In genomic region chr6:166584813-166585429, GRCh38 we compare ENCODE assay signal across 19 cellular contexts. TPM values are rescaled to one million over a fixed set of nuclear protein-coding genes. Genes with fewer than 3 reads are reported as not detected.
A peak's percentile ranks its signal among the peaks of the same experiment; 100 is the strongest.
DNase-seq lines count a peak whose midpoint lies in the region; ATAC-seq, FAIRE-seq and TF ChIP-seq lines count a peak whose summit lies in the region.
"Had no signal": no experiment of that assay in that cellular context is flagged by ENCODE, and none has a peak within 500 bp of the region (broad histone marks: within the 10 kb centered on the region; RNA-seq: fewer than 3 reads in every experiment).

No MANE protein-coding gene starts in this region.

- H3K36me3 ChIP-seq in K562 (ENCODE audit: control insufficient read depth, insufficient read depth, low read length): no peaks in the 10 kb centered on the region
- H3K36me3 ChIP-seq in osteoblast (ENCODE audit: insufficient read depth, low read length): no peaks in the 10 kb centered on the region
- H3K36me3 ChIP-seq: SJCRH30 had no signal

- H3K27ac ChIP-seq in K562 (ENCODE audit: extremely low read depth, low read depth, low read length): no peak overlapping the region
- H3K27ac ChIP-seq in osteoblast (ENCODE audit: low read depth, low read length): peak overlapping the region; percentile 13
- H3K27ac ChIP-seq: A549, SJCRH30 had no signal

- no peak overlapping the region for H3K4me2 ChIP-seq in K562 (ENCODE audit: insufficient read depth, low read length)
- no peak overlapping the region for H3K4me2 ChIP-seq in osteoblast (ENCODE audit: insufficient read depth, low read length)
- H3K4me2 ChIP-seq: A549 had no signal

- H3K9ac ChIP-seq in K562 (ENCODE audit: insufficient read depth in 1 of 2, low read depth in 2 of 2, low read length in 2 of 2): no peak overlapping the region

- no peak for FAIRE-seq in K562 (lab: Jason Lieb, UNC)
- FAIRE-seq: A549, GM12878, GM18507 had no signal

- intact Hi-C loops in K562 (cut with micrococcal nuclease): no loop called here

- H3K9me1 ChIP-seq in K562 (ENCODE audit: control insufficient read depth, insufficient read depth, low read length): no peaks in the 10 kb centered on the region

- H3K27me3 ChIP-seq in K562 (ENCODE audit: control insufficient read depth in 2 of 2, insufficient read depth in 2 of 2, low read length in 2 of 2) (peaks cover 13 to 25% of the 10 kb centered on the region in 2 experiments; a peak in 3 of 5 replicates), osteoblast (ENCODE audit: insufficient read depth, low read length) (no peaks in the 10 kb centered on the region)
- H3K27me3 ChIP-seq: SJCRH30 had no signal

- no peak for TF ChIP-seq RAD21 in K562 (CRISPR knock-in tag; conservative IDR thresholded peaks at IDR 0.05 in 1 of 2, IDR thresholded peaks at IDR 0.05 in 1 of 2)

- H3K79me2 ChIP-seq in K562 (ENCODE audit: control insufficient read depth, insufficient read depth, low read length): no peaks in the 10 kb centered on the region
- H3K79me2 ChIP-seq in osteoblast (ENCODE audit: insufficient read depth, low read length): peaks cover 70% of the 10 kb centered on the region

- H2AFZ ChIP-seq in K562 (ENCODE audit: low read depth, low read length) (no peak overlapping the region), osteoblast (ENCODE audit: low read length) (no peak overlapping the region)

- POLR2A ChIA-PET in K562 (lab: Yijun Ruan, JAX): interaction anchor here (0.9 to 2.3 kb wide), 2 partner anchors 11 to 27 kb away, joined by 3 to 11 read pairs; no protein-coding TSS in a partner anchor

- BruUV-seq in K562 (replicated peaks; lab: Mats Ljungman, UMichigan): no TSS peak

- TF ChIP-seq EP300 in K562 (IDR thresholded peaks at IDR 0.05; ENCODE audit: low read length): no peak

- H3K4me3 ChIP-seq in AG10803 (ENCODE audit: low read length) (0 out of 2 replicates have a peak overlapping the region, but pooled peaks have one; percentile 0), HFF-Myc (replicated peaks; ENCODE audit: low read depth, low read length) (no peak overlapping the region), K562 (no peak overlapping the region), osteoblast (ENCODE audit: insufficient read depth, low read length) (no peak overlapping the region)
- H3K4me3 ChIP-seq: A549, GM12878, SJCRH30 had no signal

- peaks cover 3% of the 10 kb centered on the region; the same call in 1 of the 2 replicates for H4K20me1 ChIP-seq in K562 (replicated peaks; ENCODE audit: control insufficient read depth, insufficient read depth, low read length)
- H4K20me1 ChIP-seq in osteoblast (ENCODE audit: insufficient read depth, low read length): peaks cover 6% of the 10 kb centered on the region

- in situ Hi-C loops in K562 (cut with MboI): no loop called here

- H3K4me1 ChIP-seq in K562 (replicated peaks in 1 of 2; ENCODE audit: control insufficient read depth in 2 of 2, insufficient read depth in 2 of 2, low read length in 2 of 2) (no peaks in the 10 kb centered on the region), osteoblast (ENCODE audit: insufficient read depth, low read length) (peaks cover 25% of the 10 kb centered on the region)
- H3K4me1 ChIP-seq: A549 had no signal

- CTCF ChIA-PET in K562 (lab: Yijun Ruan, JAX; ENCODE audit: low intra/inter-chr PET ratio): no interaction called here

- ATAC-seq in K562: no peak
- no peak for ATAC-seq in HG02678 (IDR thresholded peaks at IDR 0.05; ENCODE audit: unreplicated experiment)
- ATAC-seq: A549, GM12878, PC-3 had no signal

- H3K9me3 ChIP-seq in K562 (replicated peaks; ENCODE audit: control insufficient read depth, insufficient read depth, low read depth, low read length) (no peaks in the 10 kb centered on the region), osteoblast (ENCODE audit: low read depth, low read length) (no peaks in the 10 kb centered on the region)
- H3K9me3 ChIP-seq: A549, SJCRH30 had no signal

- no peak for TF ChIP-seq POLR2A in K562 (conservative IDR thresholded peaks at IDR 0.05)

- WGBS in K562 (ENCODE audit: insufficient coverage, low coverage, missing lambda C conversion rate): under 1% methylated on average over 12 of the region's 12 CpGs

- DNase-seq in AG10803 (ENCODE audit: low read depth): peak; percentile 86
- peak; percentile 51 for DNase-seq in HFF-Myc (ENCODE audit: extremely low read depth, low read depth)
- DNase-seq in K562 (ENCODE audit: extremely low read depth in 1 of 4, low spot score in 3 of 4): no peak
- no peak for DNase-seq in osteoblast (ENCODE audit: insufficient read length, low spot score, missing footprints)
- DNase-seq in retina: no peak
- no peak for DNase-seq in stimulated activated naive CD4-positive, alpha-beta T cell (lab: John Stamatoyannopoulos, UW)
- DNase-seq: Calu3; CD4-positive, alpha-beta memory T cell; DMS79 treated with DMSO at 0.1 percent for 48 hours; NCI-H187; NCI-H345; NCI-H526 treated with DMSO at 0.1 percent for 48 hours; PC-3; SJCRH30; SW 1271 had no signal

- TF ChIP-seq CTCF in AG10803 (conservative IDR thresholded peaks at IDR 0.05; ENCODE audit: low read length): no peak
- TF ChIP-seq CTCF in HFF-Myc (IDR thresholded peaks at IDR 0.05; ENCODE audit: low read depth, low read length, missing control alignments): no peak
- TF ChIP-seq CTCF in K562 (IDR thresholded peaks at IDR 0.05 in 2 of 3, conservative IDR thresholded peaks at IDR 0.05 in 1 of 3; ENCODE audit: insufficient read depth in 2 of 3, low read depth in 1 of 3, low read length in 3 of 3): no peak
- TF ChIP-seq CTCF in osteoblast (IDR thresholded peaks at IDR 0.05; ENCODE audit: extremely low read depth, low read depth, low read length): no peak

TF ChIP-seq in K562, 482 proteins besides CTCF, POLR2A, EP300 and RAD21:
- peak; percentile 6; the same call in 1 of the 2 replicates for TF ChIP-seq ZNF316 (IDR thresholded peaks at IDR 0.05)
- TF ChIP-seq HNRNPUL1 (IDR thresholded peaks at IDR 0.05; ENCODE audit: low read length): no peak

RNA-seq across cellular contexts. Expression of gene RAMACL, which starts 1.6 kb away (rescaled TPM):
- 0.19 TPM in 1 of 2 replicates, not detected in the other for total RNA-seq in K562 (2011; cell fraction: chromatin; rRNA removed; ENCODE audit: low replicate concordance)
- not detected in 2 replicates for total RNA-seq in K562 (2011; cell fraction: nucleolus; rRNA removed)
- not detected in 2 replicates for total RNA-seq in K562 (2011; cell fraction: nucleoplasm; rRNA removed)
- not detected in 2 replicates for total RNA-seq in K562 (2014; rRNA removed)
- 0.36 and 0.45 TPM in 2 replicates for total RNA-seq in K562 (2014; rRNA removed; fragmentation: Illumina TruSeq; extraction: Trizol)
- total RNA-seq in K562 (2015; rRNA removed; fragmentation: Illumina TruSeq; extraction: Trizol): 0.18 and 0.19 TPM in 2 replicates
- 0.11 TPM in 1 of 2 replicates, not detected in the other for total RNA-seq in K562 (2021)
- polyA plus RNA-seq in K562 (2011; rRNA removed): 0.50 and 0.56 TPM in 2 replicates
- polyA plus RNA-seq in K562 (2011; cell fraction: cytosol; rRNA removed): 0.06 TPM in 1 of 2 replicates, not detected in the other
- 0.10 and 0.27 TPM in 2 replicates for polyA plus RNA-seq in K562 (2011; cell fraction: nucleus; rRNA removed)
- polyA plus RNA-seq in K562 (2012): 0.17 and 0.33 TPM in 2 replicates
- 0.46 and 0.50 TPM in 2 replicates for polyA plus RNA-seq in K562 (2014; fragmentation: Illumina TruSeq; extraction: Trizol)
- 1 to 10 TPM; 1.3 to 1.7 TPM for polyA plus RNA-seq in K562 (2014; fragmentation: Nextera tagmentation; extraction: Ambion mirVana)
- 0.09 and 0.12 TPM in 2 replicates for polyA plus RNA-seq in K562 (2014; rRNA removed)
- 0.48 and 1.1 TPM in 2 replicates for polyA minus RNA-seq in K562 (2011; rRNA and poly(A)+ RNA removed)
- not detected in 2 replicates for polyA minus RNA-seq in K562 (2011; cell fraction: cytosol; rRNA and poly(A)+ RNA removed)
- 0.44 TPM in 1 of 2 replicates, not detected in the other for polyA minus RNA-seq in K562 (2011; cell fraction: nucleus; rRNA and poly(A)+ RNA removed)
- 3.3 and 4.1 TPM in 2 replicates for total RNA-seq in osteoblast

RNA-seq across cellular contexts. Expression of gene RPS6KA2, which starts 42.1 kb away (rescaled TPM):
- total RNA-seq in K562 (2011; cell fraction: chromatin; rRNA removed; ENCODE audit: low replicate concordance): 0.67 TPM in 1 of 2 replicates, not detected in the other
- total RNA-seq in K562 (2011; cell fraction: nucleolus; rRNA removed): not detected in 2 replicates
- total RNA-seq in K562 (2011; cell fraction: nucleoplasm; rRNA removed): 0.22 TPM in 1 of 2 replicates, not detected in the other
- total RNA-seq in K562 (2014; rRNA removed) (0.78 and 0.86 TPM in 2 replicates), K562 (2014; rRNA removed; fragmentation: Illumina TruSeq; extraction: Trizol) (0.36 and 0.48 TPM in 2 replicates), K562 (2015; rRNA removed; fragmentation: Illumina TruSeq; extraction: Trizol) (0.49 and 0.65 TPM in 2 replicates), K562 (2021) (0.51 and 0.92 TPM in 2 replicates), osteoblast (112 and 113 TPM in 2 replicates)
- polyA plus RNA-seq in K562 (2011; rRNA removed) (0.31 and 1.0 TPM in 2 replicates), K562 (2014; fragmentation: Illumina TruSeq; extraction: Trizol) (0.39 and 1.00 TPM in 2 replicates), K562 (2014; fragmentation: Nextera tagmentation; extraction: Ambion mirVana) (under 1 TPM; 0.29 to 0.53 TPM), K562 (2014; rRNA removed) (0.84 TPM in 1 of 2 replicates, not detected in the other)
- 0.31 and 1.4 TPM in 2 replicates for polyA plus RNA-seq in K562 (2011; cell fraction: cytosol; rRNA removed)
- 1.1 and 6.2 TPM in 2 replicates for polyA plus RNA-seq in K562 (2011; cell fraction: nucleus; rRNA removed)
- polyA plus RNA-seq in K562 (2012): 0.69 and 1.4 TPM in 2 replicates
- 2.0 TPM in 1 of 2 replicates, not detected in the other for polyA minus RNA-seq in K562 (2011; rRNA and poly(A)+ RNA removed)
- polyA minus RNA-seq in K562 (2011; cell fraction: cytosol; rRNA and poly(A)+ RNA removed): not detected in 2 replicates
- 0.54 and 2.2 TPM in 2 replicates for polyA minus RNA-seq in K562 (2011; cell fraction: nucleus; rRNA and poly(A)+ RNA removed)

Comparison
In these comparisons a context has a peak if more than half of its experiments do, and no peak if none do; other contexts are left out.
1. DNase-seq: peak in AG10803 (single experiment) and HFF-Myc (single experiment); none in K562 (0 of 4), osteoblast (single experiment), retina (single experiment) and stimulated activated naive CD4-positive, alpha-beta T cell (0 of 6).
2. RNA of gene RPS6KA2, which starts 42.1 kb away (total RNA-seq): 112 to 113 TPM in osteoblast; 0.22 to 0.92 TPM in K562; every median in the first group is over 10 times any median in the second.